In the genomic region with DNA sequence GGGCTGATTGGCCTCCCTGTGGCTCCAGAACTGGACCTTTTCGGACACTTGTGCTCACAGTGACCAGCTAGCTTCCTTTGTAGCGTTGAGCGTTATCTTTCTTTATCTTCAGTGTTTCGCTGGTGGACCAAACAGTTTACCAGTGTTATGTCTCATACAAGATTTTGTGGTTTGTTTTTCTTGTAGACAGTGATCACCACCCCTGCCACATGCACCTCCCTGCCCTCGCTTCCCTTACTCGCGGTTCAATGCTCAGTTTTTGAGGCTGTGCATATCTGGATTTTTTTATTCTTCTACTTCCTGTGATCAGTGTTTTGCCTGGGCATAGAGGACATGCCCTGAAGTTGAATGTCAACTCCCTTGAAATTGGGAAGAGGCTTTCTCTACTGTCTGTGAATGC, we compare ENCODE assay signal across 23 cellular contexts. TPM values are rescaled to one million over a fixed set of nuclear protein-coding genes. Genes with fewer than 3 reads are reported as not detected.
"Had no signal": no experiment of that assay in that cellular context is flagged by ENCODE, and none has a peak within 500 bp of the region (broad histone marks: within the 10 kb centered on the region; RNA-seq: fewer than 3 reads in every experiment).

No MANE protein-coding gene starts in this region.

- H3K4me3 Mint-ChIP-seq: activated CD4-positive, alpha-beta T cell treated with anti-CD3 and anti-CD28 coated beads, Interleukin-2, amount 10 ng/mL, durations not matched to agents 24 days and 14 days; activated naive CD4-positive, alpha-beta T cell treated with anti-CD3 and anti-CD28 coated beads, Interleukin-2, amount 50 U/mL, for 24 hours; activated T-cell treated with anti-CD3 and anti-CD28 coated beads, Interleukin-2, amount 50 U/mL, for 72 hours; neural crest cell; type B pancreatic cell had no signal

- H3K4me3 ChIP-seq: adrenal gland, colonic mucosa, dorsolateral prefrontal cortex, esophagus muscularis mucosa, right lobe of liver, skin epidermis, vagina had no signal

- DNase-seq: activated CD4-positive, alpha-beta T cell treated with anti-CD3 and anti-CD28 coated beads, Interleukin-2, amount 10 ng/mL, durations not matched to agents 24 days and 14 days; activated gamma-delta T cell treated with Interleukin-2 at 50 U/mL for 16 hours; activated T-cell treated with anti-CD3 and anti-CD28 coated beads, Interleukin-2, amount 50 U/mL, for 72 hours; adrenal gland; colonic mucosa; dorsolateral prefrontal cortex; hypothalamus; islet precursor cell; left cardiac atrium; mesenchymal stem cell; occipital lobe; right lobe of liver; stimulated activated CD4-positive, alpha-beta T cell treated with anti-CD3 and anti-CD28 coated beads, Interleukin-1b, Interleukin-23, amount 100 ng/mL, for 48 hours had no signal

- ATAC-seq: left cardiac atrium, right lobe of liver had no signal

- H3K4me1 ChIP-seq: adrenal gland, colonic mucosa, esophagus muscularis mucosa, right lobe of liver, vagina had no signal

- H3K27ac ChIP-seq: adrenal gland, colonic mucosa, dorsolateral prefrontal cortex, esophagus muscularis mucosa, right lobe of liver, skin epidermis, vagina had no signal

- H3K4me1 Mint-ChIP-seq: activated CD4-positive, alpha-beta T cell treated with anti-CD3 and anti-CD28 coated beads, Interleukin-2, amount 10 ng/mL, durations not matched to agents 24 days and 14 days had no signal

- H3K36me3 ChIP-seq: adrenal gland, colonic mucosa, esophagus muscularis mucosa, right lobe of liver, vagina had no signal

- H3K9me3 ChIP-seq: adrenal gland, colonic mucosa, esophagus muscularis mucosa, right lobe of liver, vagina had no signal

- H3K27me3 ChIP-seq: adrenal gland, colonic mucosa, right lobe of liver, vagina had no signal

- H3K27ac Mint-ChIP-seq: activated CD4-positive, alpha-beta T cell treated with anti-CD3 and anti-CD28 coated beads, Interleukin-2, amount 10 ng/mL, durations not matched to agents 24 days and 14 days; activated naive CD4-positive, alpha-beta T cell treated with anti-CD3 and anti-CD28 coated beads, Interleukin-2, amount 50 U/mL, for 24 hours; activated T-cell treated with anti-CD3 and anti-CD28 coated beads, Interleukin-2, amount 50 U/mL, for 72 hours; type B pancreatic cell had no signal

- H3K9me3 Mint-ChIP-seq: activated CD4-positive, alpha-beta T cell treated with anti-CD3 and anti-CD28 coated beads, Interleukin-2, amount 10 ng/mL, durations not matched to agents 24 days and 14 days; activated naive CD4-positive, alpha-beta T cell treated with anti-CD3 and anti-CD28 coated beads, Interleukin-2, amount 50 U/mL, for 24 hours had no signal

- H3K36me3 Mint-ChIP-seq: activated naive CD4-positive, alpha-beta T cell treated with anti-CD3 and anti-CD28 coated beads, Interleukin-2, amount 50 U/mL, for 24 hours; type B pancreatic cell had no signal

- H3K27me3 Mint-ChIP-seq: activated CD4-positive, alpha-beta T cell treated with anti-CD3 and anti-CD28 coated beads, Interleukin-2, amount 10 ng/mL, durations not matched to agents 24 days and 14 days had no signal

RNA-seq across cellular contexts. Expression of gene MYT1, which starts 16.4 kb away (rescaled TPM):
- total RNA-seq: activated CD4-positive, alpha-beta T cell treated with anti-CD3 and anti-CD28 coated beads, Interleukin-2, amount 10 ng/mL, durations not matched to agents 24 days and 14 days; astrocyte; esophagus muscularis mucosa; mononuclear cell; myocyte; T-helper 2 cell treated with Interferon-gamma antibody and Interleukin-4, amounts not matched to agents 100 ng/mL and 5 ng/mL, for 36 hours; vagina had no signal
